Comparison of ENCODE assay signal across 8 cellular contexts in genomic region chr19:4059493-4059880, GRCh38. TPM values are rescaled to one million over a fixed set of nuclear protein-coding genes. Genes with fewer than 3 reads are reported as not detected.
DNase-seq lines count a peak whose midpoint lies in the region; ATAC-seq and TF ChIP-seq lines count a peak whose summit lies in the region.

No MANE protein-coding gene starts in this region.

- CTCF ChIA-PET in activated CD4-positive, alpha-beta T cell treated with anti-CD3 and anti-CD28 coated beads for 36 hours (lab: Charles Lee): no interaction called here
- CTCF ChIA-PET in MCF 10A (lab: Yijun Ruan, JAX): interaction anchor here (0.6 kb wide), 1 partner anchor 73 kb away, joined by 3 read pairs; no protein-coding TSS in a partner anchor

- no peaks in the 10 kb centered on the region for H3K9me3 ChIP-seq in thoracic aorta

- TF ChIP-seq CTCF in MCF 10A (IDR thresholded peaks at IDR 0.05; ENCODE audit: unreplicated experiment) (no peak), thoracic aorta (IDR thresholded peaks at IDR 0.05) (no peak), endothelial cell (IDR thresholded peaks at IDR 0.05; ENCODE audit: unreplicated experiment) (no peak)

- H3K4me1 Mint-ChIP-seq in activated CD4-positive, alpha-beta T cell treated with anti-CD3 and anti-CD28 coated beads for 36 hours: peaks cover 50% of the 10 kb centered on the region
- H3K4me1 Mint-ChIP-seq in activated CD4-positive, alpha-beta T cell treated with anti-CD3 and anti-CD28 coated beads, Interleukin-2, amount 10 ng/mL, durations not matched to agents 24 days and 14 days: peaks cover 14% of the 10 kb centered on the region
- H3K4me1 Mint-ChIP-seq in MCF 10A (ENCODE audit: insufficient read depth, unreplicated experiment) (peaks cover 17% of the 10 kb centered on the region), memory B cell (peaks cover 19% of the 10 kb centered on the region), endothelial cell (ENCODE audit: unreplicated experiment) (peaks cover 3% of the 10 kb centered on the region)

- peak overlapping the region; percentile 26 for H3K4me3 Mint-ChIP-seq in activated CD4-positive, alpha-beta T cell treated with anti-CD3 and anti-CD28 coated beads for 36 hours
- no peak overlapping the region for H3K4me3 Mint-ChIP-seq in activated CD4-positive, alpha-beta T cell treated with anti-CD3 and anti-CD28 coated beads, Interleukin-2, amount 10 ng/mL, durations not matched to agents 24 days and 14 days
- peak overlapping the region; percentile 68 for H3K4me3 Mint-ChIP-seq in MCF 10A (ENCODE audit: unreplicated experiment)
- H3K4me3 Mint-ChIP-seq in memory B cell: peak overlapping the region; percentile 84
- no peak overlapping the region for H3K4me3 Mint-ChIP-seq in endothelial cell (ENCODE audit: unreplicated experiment)

- intact Hi-C loops in activated CD4-positive, alpha-beta T cell treated with anti-CD3 and anti-CD28 coated beads for 36 hours (cut with DNase I, micrococcal nuclease): no loop called here
- intact Hi-C loops in activated CD4-positive, alpha-beta T cell treated with anti-CD3 and anti-CD28 coated beads, Interleukin-2, amount 10 ng/mL, durations not matched to agents 24 days and 14 days (cut with micrococcal nuclease): no loop called here
- intact Hi-C loops in MCF 10A (cut with micrococcal nuclease): loop anchor here (5.0 kb wide), 1 partner anchor 72 kb away; the partner anchor contains the start of gene EEF2

- no TSS peak for BruUV-seq in MCF 10A (replicated peaks; lab: Mats Ljungman, UMichigan)

- no peak overlapping the region for H3K27ac Mint-ChIP-seq in activated CD4-positive, alpha-beta T cell treated with anti-CD3 and anti-CD28 coated beads for 36 hours
- H3K27ac Mint-ChIP-seq in activated CD4-positive, alpha-beta T cell treated with anti-CD3 and anti-CD28 coated beads, Interleukin-2, amount 10 ng/mL, durations not matched to agents 24 days and 14 days: no peak overlapping the region
- H3K27ac Mint-ChIP-seq in MCF 10A (ENCODE audit: low read depth, unreplicated experiment) (peak overlapping the region; percentile 70), memory B cell (peak overlapping the region; percentile 93), endothelial cell (ENCODE audit: unreplicated experiment) (no peak overlapping the region)

- H3K36me3 Mint-ChIP-seq in activated CD4-positive, alpha-beta T cell treated with anti-CD3 and anti-CD28 coated beads for 36 hours (ENCODE audit: low read depth): peaks cover 24% of the 10 kb centered on the region
- peaks cover 22% of the 10 kb centered on the region for H3K36me3 Mint-ChIP-seq in activated CD4-positive, alpha-beta T cell treated with anti-CD3 and anti-CD28 coated beads, Interleukin-2, amount 10 ng/mL, durations not matched to agents 24 days and 14 days (ENCODE audit: low read depth)
- H3K36me3 Mint-ChIP-seq in MCF 10A (ENCODE audit: insufficient read depth, unreplicated experiment) (peaks cover 49% of the 10 kb centered on the region), memory B cell (peaks cover 6% of the 10 kb centered on the region), endothelial cell (ENCODE audit: low read depth, unreplicated experiment) (peaks cover 4% of the 10 kb centered on the region)

- ATAC-seq in activated CD4-positive, alpha-beta T cell treated with anti-CD3 and anti-CD28 coated beads for 36 hours: no peak
- peak; percentile 17 for ATAC-seq in memory B cell (ENCODE audit: low read depth)
- ATAC-seq in thoracic aorta (ENCODE audit: insufficient number of reproducible peaks, low FRiP score, low read depth): no peak
- no peak for ATAC-seq in HG03139 (IDR thresholded peaks at IDR 0.05; ENCODE audit: unreplicated experiment)
- ATAC-seq in GM21367 (IDR thresholded peaks at IDR 0.05; ENCODE audit: unreplicated experiment): no peak

- peaks cover 9% of the 10 kb centered on the region for H3K36me3 ChIP-seq in thoracic aorta

- peak overlapping the region; percentile 99 for H3K4me3 ChIP-seq in thoracic aorta

- no peaks in the 10 kb centered on the region for H3K27me3 ChIP-seq in thoracic aorta (replicated peaks; ENCODE audit: insufficient read depth)

- no peaks in the 10 kb centered on the region for H3K9me3 Mint-ChIP-seq in activated CD4-positive, alpha-beta T cell treated with anti-CD3 and anti-CD28 coated beads for 36 hours (ENCODE audit: low read depth)
- H3K9me3 Mint-ChIP-seq in activated CD4-positive, alpha-beta T cell treated with anti-CD3 and anti-CD28 coated beads, Interleukin-2, amount 10 ng/mL, durations not matched to agents 24 days and 14 days: no peaks in the 10 kb centered on the region
- H3K9me3 Mint-ChIP-seq in MCF 10A (ENCODE audit: unreplicated experiment) (no peaks in the 10 kb centered on the region), memory B cell (no peaks in the 10 kb centered on the region), endothelial cell (ENCODE audit: unreplicated experiment) (no peaks in the 10 kb centered on the region)

- POLR2A ChIA-PET in activated CD4-positive, alpha-beta T cell treated with anti-CD3 and anti-CD28 coated beads for 36 hours (lab: Charles Lee): no interaction called here
- POLR2A ChIA-PET in MCF 10A (lab: Yijun Ruan, JAX): interaction anchor here (0.8 to 3.9 kb wide), 2 partner anchors 72 to 74 kb away, joined by 4 to 19 read pairs; partner anchors contain the start of gene EEF2

- peak overlapping the region; percentile 94 to 100 for H3K27ac ChIP-seq in thoracic aorta

- H3K4me1 ChIP-seq in thoracic aorta (ENCODE audit: control insufficient read depth in 1 of 2, low read depth in 2 of 2): peaks cover 53 to 67% of the 10 kb centered on the region in 2 donors

- DNase-seq in activated CD4-positive, alpha-beta T cell treated with anti-CD3 and anti-CD28 coated beads for 36 hours: no peak
- no peak for DNase-seq in activated CD4-positive, alpha-beta T cell treated with anti-CD3 and anti-CD28 coated beads, Interleukin-2, amount 10 ng/mL, durations not matched to agents 24 days and 14 days
- DNase-seq in MCF 10A (ENCODE audit: unreplicated experiment): peak; percentile 44
- DNase-seq in memory B cell (ENCODE audit: low spot score in 2 of 2): peak in 1 of 2 donors; percentile 25
- no peak for DNase-seq in thoracic aorta (ENCODE audit: low spot score)
- no peak for DNase-seq in endothelial cell (ENCODE audit: low spot score)

- H3K27me3 Mint-ChIP-seq in activated CD4-positive, alpha-beta T cell treated with anti-CD3 and anti-CD28 coated beads for 36 hours: no peaks in the 10 kb centered on the region
- H3K27me3 Mint-ChIP-seq in activated CD4-positive, alpha-beta T cell treated with anti-CD3 and anti-CD28 coated beads, Interleukin-2, amount 10 ng/mL, durations not matched to agents 24 days and 14 days: no peaks in the 10 kb centered on the region
- no peaks in the 10 kb centered on the region for H3K27me3 Mint-ChIP-seq in MCF 10A (ENCODE audit: insufficient read depth, unreplicated experiment)
- no peaks in the 10 kb centered on the region for H3K27me3 Mint-ChIP-seq in memory B cell
- peaks cover 8% of the 10 kb centered on the region for H3K27me3 Mint-ChIP-seq in endothelial cell (ENCODE audit: unreplicated experiment)

RNA-seq across cellular contexts. Expression of gene ZBTB7A, which starts 7.2 kb away (rescaled TPM):
- total RNA-seq in activated CD4-positive, alpha-beta T cell treated with anti-CD3 and anti-CD28 coated beads for 36 hours: 10 to 100 TPM; 24.0 to 26.4 TPM
- 35.8 and 39.6 TPM in 2 replicates for total RNA-seq in activated CD4-positive, alpha-beta T cell treated with anti-CD3 and anti-CD28 coated beads, Interleukin-2, amount 10 ng/mL, durations not matched to agents 24 days and 14 days
- total RNA-seq in MCF 10A (2022): 32.7 and 35.1 TPM in 2 replicates
- total RNA-seq in thoracic aorta: 10 to 100 TPM; 85.1 to 91.9 TPM
- total RNA-seq in endothelial cell (ENCODE audit: unreplicated experiment): 14.5 TPM

RNA-seq across cellular contexts. Expression of gene PIAS4, which starts 52.0 kb away (rescaled TPM):
- 10 to 100 TPM; 23.0 to 37.3 TPM for total RNA-seq in activated CD4-positive, alpha-beta T cell treated with anti-CD3 and anti-CD28 coated beads for 36 hours
- total RNA-seq in activated CD4-positive, alpha-beta T cell treated with anti-CD3 and anti-CD28 coated beads, Interleukin-2, amount 10 ng/mL, durations not matched to agents 24 days and 14 days: 32.2 and 33.2 TPM in 2 replicates
- total RNA-seq in MCF 10A (2022): 15.1 and 31.4 TPM in 2 replicates
- total RNA-seq in thoracic aorta: 10 to 100 TPM; 10.2 to 32.2 TPM
- 41.2 TPM for total RNA-seq in endothelial cell (ENCODE audit: unreplicated experiment)

Comparison
In these comparisons a context has a peak if more than half of its experiments do, and no peak if none do; other contexts are left out.
1. H3K4me3 Mint-ChIP-seq: peak in activated CD4-positive, alpha-beta T cell treated with anti-CD3 and anti-CD28 coated beads for 36 hours (single experiment), MCF 10A (single experiment) and memory B cell (single experiment); none in activated CD4-positive, alpha-beta T cell treated with anti-CD3 and anti-CD28 coated beads, Interleukin-2, amount 10 ng/mL, durations not matched to agents 24 days and 14 days (single experiment) and endothelial cell (single experiment).
2. H3K27ac Mint-ChIP-seq: peak in MCF 10A (single experiment) and memory B cell (single experiment); none in activated CD4-positive, alpha-beta T cell treated with anti-CD3 and anti-CD28 coated beads for 36 hours (single experiment), activated CD4-positive, alpha-beta T cell treated with anti-CD3 and anti-CD28 coated beads, Interleukin-2, amount 10 ng/mL, durations not matched to agents 24 days and 14 days (single experiment) and endothelial cell (single experiment).